ENCODE assay signal across 7 cellular contexts in the genomic region with DNA sequence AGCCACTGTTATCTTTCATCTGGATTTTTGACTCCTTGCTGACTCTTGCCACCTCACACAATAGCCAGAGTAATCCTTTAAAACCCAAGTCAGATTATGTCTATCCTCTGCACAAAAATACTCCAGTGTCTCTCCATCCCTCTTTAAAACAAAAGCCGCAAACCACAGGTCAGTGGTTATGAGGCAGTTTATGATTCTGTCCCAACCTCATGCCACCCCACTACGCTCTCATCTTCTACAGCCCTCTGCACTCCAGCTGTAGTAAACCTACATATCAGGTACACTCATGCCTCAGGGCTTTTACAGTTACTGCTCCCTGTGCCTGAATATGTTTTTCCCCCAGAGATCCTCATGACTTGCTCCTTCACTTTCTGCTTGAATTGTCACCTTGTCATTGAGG.
A peak's percentile ranks its signal among the peaks of the same experiment; 100 is the strongest.
DNase-seq lines count a peak whose midpoint lies in the region; FAIRE-seq and TF ChIP-seq lines count a peak whose summit lies in the region.
"Not testable (repeated sequence)": the region's sequence is repeated elsewhere in the genome, so short reads cannot be mapped to it uniquely, and the experiment has no call there.

No MANE protein-coding gene starts in this region.

- not testable (repeated sequence) for H3K4me3 ChIP-seq in HEK293 (ENCODE audit: low read depth, low read length); WERI-Rb-1 (ENCODE audit: low read depth, low read length)

- H3K36me3 ChIP-seq in HEK293 (ENCODE audit: control insufficient read depth in 2 of 2, insufficient read depth in 1 of 2, low read length in 2 of 2); WERI-Rb-1: not testable (repeated sequence)

- not testable (repeated sequence) for H3K27me3 ChIP-seq in WERI-Rb-1 (ENCODE audit: insufficient read depth, low read depth, severe bottlenecking)

- FAIRE-seq in D721Med (lab: Jason Lieb, UNC): peak; percentile 56

- DNase-seq in D721Med (ENCODE audit: insufficient read length, low spot score): not testable (repeated sequence)
- DNase-seq in MV-4-11 (lab: John Stamatoyannopoulos, UW) (peak; percentile 24), NCI-H69 (lab: John Stamatoyannopoulos, UW) (peak; percentile 18), NCI-H82 treated with DMSO at 0.1 percent for 48 hours (lab: John Stamatoyannopoulos, UW; ENCODE audit: unreplicated experiment) (peak; percentile 44), RPMI8226 (peak; percentile 78), WERI-Rb-1 (peak; percentile 7)

- POLR2A ChIA-PET in HEK293 (lab: Yijun Ruan, JAX): interaction anchor here (0.7 kb wide), 1 partner anchor 524 kb away, joined by 4 read pairs; no protein-coding TSS in a partner anchor

- H3K9me3 ChIP-seq in HEK293 (ENCODE audit: control insufficient read depth, insufficient read depth, low read depth, low read length); WERI-Rb-1 (ENCODE audit: severe bottlenecking): not testable (repeated sequence)

- H3K27ac ChIP-seq in HEK293 (ENCODE audit: extremely low read depth, low read depth, low read length); WERI-Rb-1: not testable (repeated sequence)

- not testable (repeated sequence) for H3K4me1 ChIP-seq in HEK293 (ENCODE audit: control insufficient read depth, insufficient read depth, low read length)

- CTCF ChIA-PET in HEK293 (lab: Yijun Ruan, JAX): not testable (repeated sequence)

- TF ChIP-seq CTCF in D721Med (IDR thresholded peaks at IDR 0.05; ENCODE audit: insufficient read depth, missing control alignments); HEK293 (tag by site-specific recombination; IDR thresholded peaks at IDR 0.05); WERI-Rb-1 (IDR thresholded peaks at IDR 0.05; ENCODE audit: low read depth, low read length): not testable (repeated sequence)

TF ChIP-seq in HEK293, 187 proteins besides CTCF, POLR2A, EP300 and RAD21:
- 0 out of 2 replicates have a peak, but pooled peaks have one; percentile 12 for TF ChIP-seq ZNF140 (tag by site-specific recombination; IDR thresholded peaks at IDR 0.05)
